12 cellular contexts compared by ENCODE assay signal in genomic region chr12:75483411-75483810, GRCh38. TPM values are rescaled to one million over a fixed set of nuclear protein-coding genes. Genes with fewer than 3 reads are reported as not detected.
DNase-seq lines count a peak whose midpoint lies in the region; ATAC-seq and TF ChIP-seq lines count a peak whose summit lies in the region.
"Had no signal": no experiment of that assay in that cellular context is flagged by ENCODE, and none has a peak within 500 bp of the region (broad histone marks: within the 10 kb centered on the region; RNA-seq: fewer than 3 reads in every experiment).

No MANE protein-coding gene starts in this region.

- TF ChIP-seq CTCF in HFFc6 (IDR thresholded peaks at IDR 0.05), result no peak
- TF ChIP-seq CTCF in choroid plexus epithelial cell (conservative IDR thresholded peaks at IDR 0.05; ENCODE audit: low read depth, low read length), result no peak
- no peak for TF ChIP-seq CTCF in osteoblast (IDR thresholded peaks at IDR 0.05; ENCODE audit: extremely low read depth, low read depth, low read length)
- TF ChIP-seq CTCF in dorsolateral prefrontal cortex (IDR thresholded peaks at IDR 0.05 in 54 of 56, conservative IDR thresholded peaks at IDR 0.05 in 2 of 56; ENCODE audit: low read depth in 1 of 56, partially characterized antibody in 56 of 56), result no peak

- H3K9me3 Mint-ChIP-seq in CD4-positive, CD25-positive, alpha-beta regulatory T cell, result no peaks in the 10 kb centered on the region
- no peaks in the 10 kb centered on the region for H3K9me3 Mint-ChIP-seq in HFFc6

- ATAC-seq in CD4-positive, CD25-positive, alpha-beta regulatory T cell (ENCODE audit: low read depth in 2 of 2), result no peak

- no peaks in the 10 kb centered on the region for H3K27me3 ChIP-seq in CD4-positive, CD25-positive, alpha-beta regulatory T cell (ENCODE audit: control insufficient read depth, insufficient read depth, low read length)
- H3K27me3 ChIP-seq in osteoblast (ENCODE audit: insufficient read depth, low read length), result no peaks in the 10 kb centered on the region
- H3K27me3 ChIP-seq in dorsolateral prefrontal cortex, result no peaks in the 10 kb centered on the region

- peaks cover 69% of the 10 kb centered on the region for H3K79me2 ChIP-seq in osteoblast (ENCODE audit: insufficient read depth, low read length)

- H3K27me3 Mint-ChIP-seq in CD4-positive, CD25-positive, alpha-beta regulatory T cell, result no peaks in the 10 kb centered on the region
- H3K27me3 Mint-ChIP-seq in HFFc6 (ENCODE audit: insufficient read depth), result no peaks in the 10 kb centered on the region; the same call in 1 of the 2 replicates

- H3K4me2 ChIP-seq in osteoblast (ENCODE audit: insufficient read depth, low read length), result peak overlapping the region; percentile 90

- H3K4me3 ChIP-seq in CD4-positive, CD25-positive, alpha-beta regulatory T cell (ENCODE audit: low read depth, low read length), result peak overlapping the region; percentile 99
- H3K4me3 ChIP-seq in choroid plexus epithelial cell (ENCODE audit: low read depth, low read length), result peak overlapping the region; percentile 26
- peak overlapping the region; percentile 72 for H3K4me3 ChIP-seq in osteoblast (ENCODE audit: insufficient read depth, low read length)
- peak overlapping the region in 25 of 59 donors; percentile 1 to 76 (median 58) for H3K4me3 ChIP-seq in dorsolateral prefrontal cortex

- H3K36me3 Mint-ChIP-seq in CD4-positive, CD25-positive, alpha-beta regulatory T cell, result peaks cover 14% of the 10 kb centered on the region
- H3K36me3 Mint-ChIP-seq in HFFc6 (ENCODE audit: low read depth), result peaks cover 53% of the 10 kb centered on the region

- H3K4me1 ChIP-seq in CD4-positive, CD25-positive, alpha-beta regulatory T cell (ENCODE audit: control insufficient read depth, insufficient read depth, low read length, poor library complexity, severe bottlenecking), result peaks cover 47% of the 10 kb centered on the region
- H3K4me1 ChIP-seq in osteoblast (ENCODE audit: insufficient read depth, low read length), result peaks cover 73% of the 10 kb centered on the region

- no peak overlapping the region for H2AFZ ChIP-seq in osteoblast (ENCODE audit: low read length)

- no peak for DNase-seq in CD4-positive, CD25-positive, alpha-beta regulatory T cell
- DNase-seq in HFFc6, result no peak
- DNase-seq in choroid plexus epithelial cell (ENCODE audit: low read depth), result no peak
- no peak for DNase-seq in osteoblast (ENCODE audit: insufficient read length, low spot score, missing footprints)
- DNase-seq in C1 segment of cervical spinal cord (lab: John Stamatoyannopoulos, UW), result no peak
- DNase-seq in dorsolateral prefrontal cortex, result no peak
- no peak for DNase-seq in kidney tubule cell (ENCODE audit: low spot score)
- DNase-seq: activated effector memory CD4-positive, alpha-beta T cell treated with Interleukin-2 at 50 U/mL for 16 hours; GF-D8; KG1; NCI-H524; right cardiac atrium had no signal

- peak overlapping the region; percentile 48 to 94 (median 59) for H3K27ac Mint-ChIP-seq in CD4-positive, CD25-positive, alpha-beta regulatory T cell
- peak overlapping the region; percentile 74 for H3K27ac Mint-ChIP-seq in HFFc6

- peak overlapping the region; percentile 37 for H3K27ac ChIP-seq in CD4-positive, CD25-positive, alpha-beta regulatory T cell (ENCODE audit: insufficient read depth, low read length, poor library complexity, severe bottlenecking)
- H3K27ac ChIP-seq in osteoblast (ENCODE audit: low read depth, low read length) (peak overlapping the region; percentile 89), dorsolateral prefrontal cortex (peak overlapping the region in 6 of 59 donors; percentile 2 to 42 (median 24))

- H4K20me1 ChIP-seq in osteoblast (ENCODE audit: insufficient read depth, low read length), result no peaks in the 10 kb centered on the region

- no peaks in the 10 kb centered on the region for H3K9me3 ChIP-seq in CD4-positive, CD25-positive, alpha-beta regulatory T cell (ENCODE audit: control insufficient read depth in 2 of 2, low read length in 2 of 2)
- no peaks in the 10 kb centered on the region for H3K9me3 ChIP-seq in osteoblast (ENCODE audit: low read depth, low read length)

- intact Hi-C loops in dorsolateral prefrontal cortex (cut with DNase I), result loop anchor here (10.0 kb wide), 3 partner anchors 89 to 789 kb away; partner anchors contain the start of genes CAPS2 (in 1 of the 2), GLIPR1L1 (in 1 of the 2) and GLIPR1L2 (in 1 of the 2)

- H3K36me3 ChIP-seq in CD4-positive, CD25-positive, alpha-beta regulatory T cell (ENCODE audit: control insufficient read depth, insufficient read depth, low read length), result peaks cover 9% of the 10 kb centered on the region
- H3K36me3 ChIP-seq in osteoblast (ENCODE audit: insufficient read depth, low read length), result peaks cover 53% of the 10 kb centered on the region

- H3K4me1 Mint-ChIP-seq in CD4-positive, CD25-positive, alpha-beta regulatory T cell, result peaks cover 42 to 81% (median 63%) of the 10 kb centered on the region in 4 donors
- peaks cover 84% of the 10 kb centered on the region for H3K4me1 Mint-ChIP-seq in HFFc6 (ENCODE audit: low read depth)

- peak overlapping the region; percentile 98 to 99 (median 98) for H3K4me3 Mint-ChIP-seq in CD4-positive, CD25-positive, alpha-beta regulatory T cell
- H3K4me3 Mint-ChIP-seq in HFFc6, result peak overlapping the region; percentile 93

RNA-seq across cellular contexts. Expression of gene GLIPR1, which starts 2.9 kb away (rescaled TPM):
- total RNA-seq in CD4-positive, CD25-positive, alpha-beta regulatory T cell, result 91.4 TPM
- polyA plus RNA-seq in CD4-positive, CD25-positive, alpha-beta regulatory T cell, result 100 to 1,000 TPM; 127 to 207 (median 173) TPM
- 100 to 1,000 TPM; 190 to 339 (median 278) TPM for total RNA-seq in HFFc6 (2021; fragmentation: NEBNext Ultra II Directional; extraction: Animal tissue kit (Norgen Biotek cat#: 25700))
- total RNA-seq in osteoblast, result 83.2 and 89.3 TPM in 2 replicates
- total RNA-seq in dorsolateral prefrontal cortex, result 10 to 100 TPM in 113 of 120 experiments, 1 to 10 TPM in 7; 7.5 to 35.7 (median 20.7) TPM

RNA-seq across cellular contexts. Expression of gene KRR1, which starts 28.0 kb away (rescaled TPM):
- total RNA-seq in CD4-positive, CD25-positive, alpha-beta regulatory T cell, result 113 TPM
- 10 to 100 TPM; 47.9 to 70.2 (median 59.0) TPM for polyA plus RNA-seq in CD4-positive, CD25-positive, alpha-beta regulatory T cell
- 10 to 100 TPM; 52.4 to 64.4 (median 61.8) TPM for total RNA-seq in HFFc6 (2021; fragmentation: NEBNext Ultra II Directional; extraction: Animal tissue kit (Norgen Biotek cat#: 25700))
- total RNA-seq in osteoblast (37.4 and 45.6 TPM in 2 replicates), dorsolateral prefrontal cortex (10 to 100 TPM; 35.1 to 68.2 (median 51.2) TPM)
